7 cellular contexts compared by ENCODE assay signal in the genomic region with DNA sequence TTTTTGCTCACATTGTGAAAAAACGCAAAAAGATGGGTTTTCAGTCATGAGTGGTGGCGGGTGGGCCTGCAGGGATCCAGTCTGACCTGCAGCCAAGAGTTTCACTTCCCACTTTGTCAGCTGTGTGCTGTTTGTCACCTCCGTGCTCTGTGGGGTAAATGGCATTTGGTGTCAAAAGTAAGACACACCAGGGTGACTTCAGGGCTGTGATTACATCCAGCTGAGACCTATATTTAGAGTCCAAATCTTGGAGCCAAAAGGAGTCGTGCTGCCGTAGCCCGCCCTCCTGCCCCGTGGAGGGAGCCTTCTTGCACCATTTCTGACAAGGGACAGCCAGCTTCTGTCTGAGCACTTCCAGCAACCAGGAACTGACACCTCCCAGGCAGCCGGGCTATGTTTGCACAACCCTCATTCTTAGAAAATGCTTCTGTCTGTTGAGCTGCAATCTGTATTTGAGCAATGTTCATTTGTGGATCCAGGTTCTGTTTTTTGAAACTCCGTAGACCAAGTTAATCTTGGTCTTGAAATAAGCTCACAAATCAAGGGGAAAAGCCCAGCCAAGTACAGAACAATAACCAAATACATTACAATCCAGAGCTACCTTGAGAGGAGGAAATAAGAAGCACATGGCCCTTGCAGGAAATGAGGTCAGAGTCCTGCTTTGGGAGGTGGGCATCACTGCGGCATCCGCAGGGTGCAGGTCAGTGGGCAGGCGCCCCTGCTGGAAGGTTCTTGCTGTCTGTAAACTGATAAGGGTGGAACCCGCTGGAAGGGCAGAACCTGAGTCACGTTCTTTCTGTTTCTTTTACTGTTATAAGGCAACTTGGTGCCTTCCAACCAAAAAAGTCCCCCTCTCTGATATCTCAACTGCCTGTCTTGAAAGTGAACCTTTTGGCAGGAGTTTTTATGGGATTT. TPM values are rescaled to one million over a fixed set of nuclear protein-coding genes. Genes with fewer than 3 reads are reported as not detected.
DNase-seq lines count a peak whose midpoint lies in the region; ATAC-seq and TF ChIP-seq lines count a peak whose summit lies in the region.

No MANE protein-coding gene starts in this region.

- H3K4me3 ChIP-seq in psoas muscle, result peak overlapping the region; percentile 70

- POLR2A ChIA-PET in RWPE1 (lab: Yijun Ruan, JAX; ENCODE audit: low non-redundant PET), result no interaction called here

- no peaks in the 10 kb centered on the region for H3K36me3 ChIP-seq in psoas muscle (ENCODE audit: insufficient read depth in 1 of 2, low read depth in 1 of 2)

- no peaks in the 10 kb centered on the region for H3K9me3 ChIP-seq in psoas muscle

- H3K27ac ChIP-seq in RWPE1, result peak overlapping the region; percentile 91
- peak overlapping the region; percentile 96 for H3K27ac ChIP-seq in psoas muscle

- peaks cover 88% of the 10 kb centered on the region for H3K4me1 ChIP-seq in psoas muscle

- no peak for TF ChIP-seq POLR2A in GM18505 (IDR thresholded peaks at IDR 0.05; ENCODE audit: borderline replicate concordance, extremely low read depth, insufficient read depth, insufficient read length)

- H3K27me3 ChIP-seq in psoas muscle (ENCODE audit: insufficient read depth in 3 of 3, low read length in 2 of 3), result no peaks in the 10 kb centered on the region

- intact Hi-C loops in Right ventricle myocardium inferior (cut with DNase I), result loop anchor here (1.0 to 10.0 kb wide), 2 partner anchors 13 to 291 kb away; no protein-coding TSS in a partner anchor
- intact Hi-C loops in psoas muscle (cut with DNase I), result loop anchor here in 1 of 2 donors (10.0 kb wide), 1 partner anchor 291 kb away; no protein-coding TSS in a partner anchor

- no peak for DNase-seq in RWPE1 (ENCODE audit: low spot score)
- peak; percentile 65 for DNase-seq in activated T-helper 9 cell treated with anti-CD3 and anti-CD28 coated beads, Interleukin-2, amount 50 U/mL, for 16 hours (ENCODE audit: low read depth)
- peak; percentile 86 for DNase-seq in Right ventricle myocardium inferior (ENCODE audit: missing footprints)
- peak; percentile 89 to 93 for DNase-seq in psoas muscle

- CTCF ChIA-PET in RWPE1 (lab: Yijun Ruan, JAX), result interaction anchor here (0.6 to 1.3 kb wide), 4 partner anchors 77 to 108 kb away, joined by 3 to 4 read pairs (median 4); no protein-coding TSS in a partner anchor

- WGBS in psoas muscle, 3 donors, result 3 to 8% (median 8%) methylated on average over 14 of the region's 14 CpGs

- ATAC-seq in GM18909 (IDR thresholded peaks at IDR 0.05; ENCODE audit: poor library complexity, unreplicated experiment) (peak; percentile 44), HG03045 (IDR thresholded peaks at IDR 0.05; ENCODE audit: unreplicated experiment) (peak; percentile 46), Right ventricle myocardium inferior (peak; percentile 89), psoas muscle (peak; percentile 75 to 88 (median 85)), GM18505 (IDR thresholded peaks at IDR 0.05; ENCODE audit: unreplicated experiment) (no peak)

- TF ChIP-seq CTCF in RWPE1 (conservative IDR thresholded peaks at IDR 0.05; ENCODE audit: low read depth), result no peak; the same call in 1 of the 2 replicates
- TF ChIP-seq CTCF in psoas muscle (IDR thresholded peaks at IDR 0.05), result peak; percentile 47

RNA-seq across cellular contexts. Expression of gene ABCG1, which starts 14.4 kb away (rescaled TPM):
- total RNA-seq in Right ventricle myocardium inferior (9.0 TPM), psoas muscle (10 to 100 TPM in 2 of 4 donors, 1 to 10 TPM in 2; 4.4 to 35.8 (median 16.6) TPM)
- 1 to 10 TPM; 2.9 to 3.5 (median 3.5) TPM for polyA plus RNA-seq in psoas muscle
